ENCODE assay signal across 14 cellular contexts in genomic region chr2:237278593-237278992, GRCh38.
DNase-seq lines count a peak whose midpoint lies in the region; ATAC-seq and TF ChIP-seq lines count a peak whose summit lies in the region.
"Had no signal": no experiment of that assay in that cellular context is flagged by ENCODE, and none has a peak within 500 bp of the region (broad histone marks: within the 10 kb centered on the region; RNA-seq: fewer than 3 reads in every experiment).

No MANE protein-coding gene starts in this region.

- DNase-seq in AG09319 (ENCODE audit: extremely low read depth, low read depth) (peak; percentile 88), adrenal gland (peak; percentile 53 to 92 (median 72)), right atrium auricular region (ENCODE audit: low spot score) (peak; percentile 92), skeletal muscle cell (ENCODE audit: low read depth) (peak; percentile 84), glutamatergic neuron (no peak), A673 (ENCODE audit: low spot score) (no peak)
- no peak for DNase-seq in activated T-cell treated with anti-CD3 and anti-CD28 coated beads, Interleukin-2, amount 50 U/mL, for 1 hour
- DNase-seq: activated CD4-positive, alpha-beta T cell treated with anti-CD3 and anti-CD28 coated beads for 36 hours; activated gamma-delta T cell; NCI-H526 had no signal

- H3K36me3 ChIP-seq in adrenal gland (replicated peaks in 1 of 2) (no peaks in the 10 kb centered on the region), right atrium auricular region (no peaks in the 10 kb centered on the region), A673 (ENCODE audit: insufficient read depth, low read length, poor library complexity, severe bottlenecking) (no peaks in the 10 kb centered on the region)
- H3K36me3 ChIP-seq: neural progenitor cell had no signal

- ATAC-seq in GM19395 (IDR thresholded peaks at IDR 0.05; ENCODE audit: unreplicated experiment) = no peak
- ATAC-seq: activated CD4-positive, alpha-beta T cell treated with anti-CD3 and anti-CD28 coated beads for 36 hours had no signal

- H3K4me3 Mint-ChIP-seq in glutamatergic neuron (ENCODE audit: unreplicated experiment) = no peak overlapping the region
- H3K4me3 Mint-ChIP-seq: activated CD4-positive, alpha-beta T cell treated with anti-CD3 and anti-CD28 coated beads for 36 hours; B cell; neural progenitor cell had no signal

- H3K27me3 ChIP-seq in adrenal gland = no peaks in the 10 kb centered on the region
- H3K27me3 ChIP-seq in right atrium auricular region = no peaks in the 10 kb centered on the region
- H3K27me3 ChIP-seq in A673 (replicated peaks; ENCODE audit: insufficient read depth, low read depth, low read length, poor library complexity) = peaks cover 39% of the 10 kb centered on the region
- H3K27me3 ChIP-seq: neural progenitor cell had no signal

- CTCF ChIA-PET in A673 (lab: Charles Lee) = no interaction called here

- no peak overlapping the region for H3K27ac Mint-ChIP-seq in glutamatergic neuron (ENCODE audit: unreplicated experiment)
- H3K27ac Mint-ChIP-seq: activated CD4-positive, alpha-beta T cell treated with anti-CD3 and anti-CD28 coated beads for 36 hours; B cell; neural progenitor cell had no signal

- intact Hi-C loops in adrenal gland (cut with DNase I) (no loop called here), A673 (cut with micrococcal nuclease; ENCODE audit: unreplicated experiment) (no loop called here)

- POLR2A ChIA-PET in A673 (lab: Charles Lee; ENCODE audit: low non-redundant PET) = no interaction called here

- H3K27ac ChIP-seq in adrenal gland = peak overlapping the region in 3 of 5 donors; percentile 7 to 59 (median 53)
- peak overlapping the region; percentile 56 to 58 for H3K27ac ChIP-seq in right atrium auricular region
- H3K27ac ChIP-seq in A673 (ENCODE audit: low read depth, low read length, poor library complexity, severe bottlenecking) = no peak overlapping the region
- H3K27ac ChIP-seq: neural progenitor cell, SK-N-MC had no signal

- H3K9me3 ChIP-seq in adrenal gland (replicated peaks in 1 of 3) = no peaks in the 10 kb centered on the region
- H3K9me3 ChIP-seq in right atrium auricular region = no peaks in the 10 kb centered on the region
- no peaks in the 10 kb centered on the region for H3K9me3 ChIP-seq in A673 (ENCODE audit: low read depth, low read length, poor library complexity, severe bottlenecking)

- H3K4me1 ChIP-seq in adrenal gland (replicated peaks in 1 of 2) = peaks cover 0 to 20% of the 10 kb centered on the region in 2 donors
- H3K4me1 ChIP-seq in right atrium auricular region = peaks cover 0 to 5% of the 10 kb centered on the region in 2 donors
- peaks cover 35% of the 10 kb centered on the region for H3K4me1 ChIP-seq in A673 (ENCODE audit: insufficient read depth, low read length, poor library complexity, severe bottlenecking)
- H3K4me1 ChIP-seq: neural progenitor cell had no signal

- BruUV-seq in A673 (replicated peaks; lab: Mats Ljungman, UMichigan) = no TSS peak

- H3K9me3 Mint-ChIP-seq in glutamatergic neuron (ENCODE audit: unreplicated experiment) = peaks cover 2% of the 10 kb centered on the region

- TF ChIP-seq CTCF in AG09319 (IDR thresholded peaks at IDR 0.05; ENCODE audit: low read depth, low read length) (no peak), adrenal gland (IDR thresholded peaks at IDR 0.05) (no peak), right atrium auricular region (IDR thresholded peaks at IDR 0.05) (no peak), glutamatergic neuron (IDR thresholded peaks at IDR 0.05; ENCODE audit: partially characterized antibody, unreplicated experiment) (no peak), A673 (conservative IDR thresholded peaks at IDR 0.05; ENCODE audit: low read depth, low read length) (no peak)

- no peaks in the 10 kb centered on the region for H3K27me3 Mint-ChIP-seq in glutamatergic neuron (ENCODE audit: unreplicated experiment)

- TF ChIP-seq POLR2A in adrenal gland (IDR thresholded peaks at IDR 0.05) = no peak

- no peaks in the 10 kb centered on the region for H3K4me1 Mint-ChIP-seq in glutamatergic neuron (ENCODE audit: low read depth, unreplicated experiment)
- H3K4me1 Mint-ChIP-seq: activated CD4-positive, alpha-beta T cell treated with anti-CD3 and anti-CD28 coated beads for 36 hours; B cell had no signal

- WGBS in adrenal gland, 4 donors = 39 to 46% (median 44%) methylated on average over 6 of the region's 6 CpGs

- H3K4me3 ChIP-seq in adrenal gland = no peak overlapping the region
- H3K4me3 ChIP-seq in right atrium auricular region = no peak overlapping the region
- H3K4me3 ChIP-seq in skeletal muscle cell (ENCODE audit: low read depth, low read length) = no peak overlapping the region
- H3K4me3 ChIP-seq in A673 (ENCODE audit: low read depth, low read length, poor library complexity, severe bottlenecking) = no peak overlapping the region
- H3K4me3 ChIP-seq: neural progenitor cell, SK-N-MC had no signal

- no peaks in the 10 kb centered on the region for H3K36me3 Mint-ChIP-seq in glutamatergic neuron (ENCODE audit: unreplicated experiment)
- H3K36me3 Mint-ChIP-seq: neural progenitor cell had no signal

Comparison
In these comparisons a context has a peak if more than half of its experiments do, and no peak if none do; other contexts are left out.
1. DNase-seq: peak in AG09319 (single experiment), adrenal gland (7 of 7), right atrium auricular region (single experiment) and skeletal muscle cell (single experiment); none in glutamatergic neuron (single experiment), activated T-cell treated with anti-CD3 and anti-CD28 coated beads, Interleukin-2, amount 50 U/mL, for 1 hour (single experiment) and A673 (single experiment).